Comparison of ENCODE assay signal across 2 cellular contexts in genomic region chr10:46106410-46107255, GRCh38.
TF ChIP-seq lines count a peak whose summit lies in the region.

No MANE protein-coding gene starts in this region.

TF ChIP-seq in HCT116, 20 proteins besides CTCF, POLR2A, EP300 and RAD21:
- TF ChIP-seq ZBTB33 (IDR thresholded peaks at IDR 0.05; ENCODE audit: extremely low read depth, insufficient replicate concordance, low read length) (no peak), SRF (IDR thresholded peaks at IDR 0.05; ENCODE audit: low read depth) (no peak), YY1 (IDR thresholded peaks at IDR 0.05; ENCODE audit: extremely low read depth, insufficient replicate concordance, low read depth, low read length) (no peak), SP1 (IDR thresholded peaks at IDR 0.05; ENCODE audit: low read depth) (no peak), SIN3A (IDR thresholded peaks at IDR 0.05; ENCODE audit: low read depth) (no peak), EZH2 (IDR thresholded peaks at IDR 0.05) (no peak), TCF7L2 (IDR thresholded peaks at IDR 0.05; ENCODE audit: borderline replicate concordance, extremely low read depth, insufficient read depth, insufficient read length) (peak; percentile 59), EZH2phosphoT487 (IDR thresholded peaks at IDR 0.05; ENCODE audit: borderline replicate concordance) (no peak), ZNF274 (IDR thresholded peaks at IDR 0.05; ENCODE audit: low read depth, low read length) (no peak), CEBPB (IDR thresholded peaks at IDR 0.05; ENCODE audit: low read depth) (no peak), CBX3 (IDR thresholded peaks at IDR 0.05; ENCODE audit: low read depth) (no peak), ATF3 (IDR thresholded peaks at IDR 0.05) (no peak), JUND (IDR thresholded peaks at IDR 0.05) (no peak), ELF1 (IDR thresholded peaks at IDR 0.05; ENCODE audit: borderline replicate concordance, low read depth) (no peak), EGR1 (IDR thresholded peaks at IDR 0.05; ENCODE audit: low read depth) (no peak), POLR2AphosphoS5 (IDR thresholded peaks at IDR 0.05; ENCODE audit: low read depth, low read length) (peak; percentile 56), ZFX (IDR thresholded peaks at IDR 0.05) (no peak)

TF ChIP-seq in HepG2, 621 proteins besides CTCF, POLR2A, EP300 and RAD21 (continued from another document and continues in another):
- TF ChIP-seq MNT (IDR thresholded peaks at IDR 0.05) = no peak
- TF ChIP-seq ZNF234 (CRISPR knock-in tag; conservative IDR thresholded peaks at IDR 0.05) = no peak
- TF ChIP-seq RFX3 (CRISPR knock-in tag; IDR thresholded peaks at IDR 0.05) = no peak
- TF ChIP-seq ZNF747 (CRISPR knock-in tag; IDR thresholded peaks at IDR 0.05; ENCODE audit: borderline replicate concordance) = no peak
- TF ChIP-seq ARNT2 (CRISPR knock-in tag; IDR thresholded peaks at IDR 0.05; ENCODE audit: low read depth) = no peak
- TF ChIP-seq IKZF1 (IDR thresholded peaks at IDR 0.05) = no peak
- TF ChIP-seq SNRNP70 (IDR thresholded peaks at IDR 0.05; ENCODE audit: low read depth, low read length) = no peak
- peak; percentile 35; the same call in 1 of the 2 replicates for TF ChIP-seq ZNF609 (CRISPR knock-in tag; IDR thresholded peaks at IDR 0.05; ENCODE audit: borderline replicate concordance)
- TF ChIP-seq ETV6 (CRISPR knock-in tag; conservative IDR thresholded peaks at IDR 0.05) = no peak
- no peak for TF ChIP-seq ZNF781 (CRISPR knock-in tag; IDR thresholded peaks at IDR 0.05; ENCODE audit: borderline replicate concordance, not compliant biosample characterization)
- peak; percentile 66 for TF ChIP-seq SALL1 (CRISPR knock-in tag; IDR thresholded peaks at IDR 0.05)
- TF ChIP-seq ZNF20 (CRISPR knock-in tag; IDR thresholded peaks at IDR 0.05) = no peak
- 0 out of 2 replicates have a peak, but pooled peaks have one; percentile 41 for TF ChIP-seq ZNF704 (CRISPR knock-in tag; IDR thresholded peaks at IDR 0.05; ENCODE audit: borderline replicate concordance)
- TF ChIP-seq ZNF264 (CRISPR knock-in tag; IDR thresholded peaks at IDR 0.05) = no peak
- TF ChIP-seq ATRX (CRISPR knock-in tag; IDR thresholded peaks at IDR 0.05; ENCODE audit: borderline replicate concordance) = no peak
- TF ChIP-seq ZNF605 (CRISPR knock-in tag; IDR thresholded peaks at IDR 0.05) = no peak
- peak; percentile 40; the same call in 1 of the 2 replicates for TF ChIP-seq ZNF232 (CRISPR knock-in tag; IDR thresholded peaks at IDR 0.05; ENCODE audit: borderline replicate concordance)
- peak; percentile 53 for TF ChIP-seq PAXIP1 (CRISPR knock-in tag; conservative IDR thresholded peaks at IDR 0.05)
- TF ChIP-seq RORA (CRISPR knock-in tag; IDR thresholded peaks at IDR 0.05) = no peak
- TF ChIP-seq CEBPB (IDR thresholded peaks at IDR 0.05; ENCODE audit: borderline replicate concordance, low read depth, low read length) = no peak
- TF ChIP-seq DPF2 (CRISPR knock-in tag; IDR thresholded peaks at IDR 0.05; ENCODE audit: borderline replicate concordance, low read depth) = no peak
- peak; percentile 49; the same call in 1 of the 2 replicates for TF ChIP-seq BCL6 (CRISPR knock-in tag; IDR thresholded peaks at IDR 0.05)
- peak; percentile 60; the same call in 1 of the 2 replicates for TF ChIP-seq ZNF563 (CRISPR knock-in tag; IDR thresholded peaks at IDR 0.05)
- TF ChIP-seq TAF15 (IDR thresholded peaks at IDR 0.05; ENCODE audit: low read depth, low read length, poor library complexity, severe bottlenecking) = no peak
- peak; percentile 71; the same call in 1 of the 2 replicates for TF ChIP-seq MYC (CRISPR knock-in tag; IDR thresholded peaks at IDR 0.05; ENCODE audit: borderline replicate concordance)
- TF ChIP-seq MIER2 (CRISPR knock-in tag; IDR thresholded peaks at IDR 0.05) = no peak
- TF ChIP-seq NR0B2 (CRISPR knock-in tag; IDR thresholded peaks at IDR 0.05) = no peak
- no peak for TF ChIP-seq ZNF317 (CRISPR knock-in tag; IDR thresholded peaks at IDR 0.05)
- TF ChIP-seq SIN3A (IDR thresholded peaks at IDR 0.05; ENCODE audit: borderline replicate concordance, low read depth, low read length) = peak; percentile 60; the same call in 1 of the 2 replicates
- TF ChIP-seq THAP9 (CRISPR knock-in tag; IDR thresholded peaks at IDR 0.05; ENCODE audit: borderline replicate concordance) = no peak
- 0 out of 3 replicates have a peak, but pooled peaks have one; percentile 21 for TF ChIP-seq MXI1 (IDR thresholded peaks at IDR 0.05; ENCODE audit: borderline replicate concordance, low read depth, low read length)
- peak; percentile 48; the same call in 1 of the 2 replicates for TF ChIP-seq HOXD1 (CRISPR knock-in tag; IDR thresholded peaks at IDR 0.05)
- no peak for TF ChIP-seq ATAD3A (CRISPR knock-in tag; IDR thresholded peaks at IDR 0.05)
- no peak for TF ChIP-seq ZKSCAN5 (CRISPR knock-in tag; IDR thresholded peaks at IDR 0.05)
- no peak for TF ChIP-seq NFIB (CRISPR knock-in tag; IDR thresholded peaks at IDR 0.05; ENCODE audit: borderline replicate concordance)
- TF ChIP-seq ARID4A (CRISPR knock-in tag; IDR thresholded peaks at IDR 0.05; ENCODE audit: borderline replicate concordance) = peak; percentile 70; the same call in 1 of the 2 replicates
- no peak; the same call in 1 of the 2 replicates for TF ChIP-seq ZNF510 (CRISPR knock-in tag; IDR thresholded peaks at IDR 0.05; ENCODE audit: low read depth)
